8 cellular contexts compared by ENCODE assay signal in genomic region chr16:57536306-57537193, GRCh38. TPM values are rescaled to one million over a fixed set of nuclear protein-coding genes. Genes with fewer than 3 reads are reported as not detected.
DNase-seq lines count a peak whose midpoint lies in the region; ATAC-seq and TF ChIP-seq lines count a peak whose summit lies in the region.

Gene CCDC102A, minus strand, starts transcription at chr16:57536571. Its CDS starts 7,394 bp downstream, at chr16:57529177.

- H3K4me1 ChIP-seq in RWPE2 (ENCODE audit: insufficient read depth, poor library complexity, severe bottlenecking) (peaks cover 4% of the 10 kb centered on the region), skeletal muscle tissue (ENCODE audit: control insufficient read depth in 3 of 3, insufficient read depth in 3 of 3, low read length in 3 of 3) (peaks cover 26 to 31% (median 29%) of the 10 kb centered on the region in 3 donors)

- H3K27me3 ChIP-seq in RWPE2 (ENCODE audit: insufficient read depth, poor library complexity, severe bottlenecking) (no peaks in the 10 kb centered on the region), skeletal muscle tissue (ENCODE audit: control insufficient read depth in 3 of 3, insufficient read depth in 3 of 3, low read length in 3 of 3) (peaks cover 0 to 6% (median 0%) of the 10 kb centered on the region in 3 donors)

- peak within 1 kb of the TSS; percentile 67 to 86 (median 77) for H3K9ac ChIP-seq in skeletal muscle tissue (ENCODE audit: low read depth in 1 of 3, low read length in 3 of 3)

- H3K9me3 ChIP-seq in RWPE2 (ENCODE audit: severe bottlenecking) (no peaks in the 10 kb centered on the region), iPS-18c (ENCODE audit: control insufficient read depth, insufficient read depth, low read length) (no peaks in the 10 kb centered on the region), skeletal muscle tissue (ENCODE audit: control insufficient read depth in 3 of 3, low read length in 3 of 3) (no peaks in the 10 kb centered on the region)

- ATAC-seq in HG02973 (IDR thresholded peaks at IDR 0.05; ENCODE audit: unreplicated experiment) (peak; percentile 14), RWPE2 (ENCODE audit: low read depth) (peak; percentile 51)

- peak within 1 kb of the TSS; percentile 60 for H3K27ac ChIP-seq in RWPE2 (ENCODE audit: poor library complexity, severe bottlenecking)
- peak within 1 kb of the TSS; percentile 56 for H3K27ac ChIP-seq in skeletal muscle tissue (ENCODE audit: low read depth, low read length)

- in situ Hi-C loops in astrocyte of the cerebellum (cut with HindIII; ENCODE audit: low sequenced_read_pairs): no loop called here

- H3K36me3 ChIP-seq in RWPE2 (ENCODE audit: low read depth) (no peaks in the 10 kb centered on the region), skeletal muscle tissue (ENCODE audit: control insufficient read depth in 3 of 3, insufficient read depth in 3 of 3, low read length in 3 of 3) (no peaks in the 10 kb centered on the region)

- DNase-seq in activated CD4-positive, alpha-beta T cell treated with anti-CD3 and anti-CD28 coated beads for 4 hours: peak; percentile 41 to 46
- no peak for DNase-seq in activated CD4-positive, alpha-beta T cell treated with anti-CD3 and anti-CD28 coated beads, Interleukin-2, amount 50 U/mL, for 1 hour
- DNase-seq in RWPE2 (ENCODE audit: low spot score) (peak; percentile 49), astrocyte of the cerebellum (ENCODE audit: low read depth) (no peak), SKM-1 (lab: John Stamatoyannopoulos, UW; ENCODE audit: unreplicated experiment) (no peak)

- TF ChIP-seq CTCF in RWPE2 (IDR thresholded peaks at IDR 0.05; ENCODE audit: poor library complexity, severe bottlenecking): no peak
- no peak for TF ChIP-seq CTCF in astrocyte of the cerebellum (IDR thresholded peaks at IDR 0.05; ENCODE audit: low read depth, low read length, missing control alignments)

- H3K4me3 ChIP-seq in RWPE2 (ENCODE audit: severe bottlenecking) (peak within 1 kb of the TSS; percentile 66), astrocyte of the cerebellum (ENCODE audit: low read depth, low read length) (peak within 1 kb of the TSS; percentile 72), iPS-18c (ENCODE audit: insufficient read depth, low read depth, low read length) (peak within 1 kb of the TSS; percentile 67), skeletal muscle tissue (ENCODE audit: low read length in 3 of 3) (peak within 1 kb of the TSS; percentile 83 to 88 (median 85))

RNA-seq across cellular contexts. Expression of gene CCDC102A, which starts in this region (rescaled TPM):
- 7.8 TPM for total RNA-seq in skeletal muscle tissue

Comparison
In these comparisons a context has a peak if more than half of its experiments do, and no peak if none do; other contexts are left out.
1. DNase-seq: peak in activated CD4-positive, alpha-beta T cell treated with anti-CD3 and anti-CD28 coated beads for 4 hours (2 of 2) and RWPE2 (single experiment); none in activated CD4-positive, alpha-beta T cell treated with anti-CD3 and anti-CD28 coated beads, Interleukin-2, amount 50 U/mL, for 1 hour (single experiment), astrocyte of the cerebellum (single experiment) and SKM-1 (single experiment).
2. Peak in every context shown above with its lines, with median percentiles within 50 percentile points of each other: H3K4me3 ChIP-seq.